In the genomic region with DNA sequence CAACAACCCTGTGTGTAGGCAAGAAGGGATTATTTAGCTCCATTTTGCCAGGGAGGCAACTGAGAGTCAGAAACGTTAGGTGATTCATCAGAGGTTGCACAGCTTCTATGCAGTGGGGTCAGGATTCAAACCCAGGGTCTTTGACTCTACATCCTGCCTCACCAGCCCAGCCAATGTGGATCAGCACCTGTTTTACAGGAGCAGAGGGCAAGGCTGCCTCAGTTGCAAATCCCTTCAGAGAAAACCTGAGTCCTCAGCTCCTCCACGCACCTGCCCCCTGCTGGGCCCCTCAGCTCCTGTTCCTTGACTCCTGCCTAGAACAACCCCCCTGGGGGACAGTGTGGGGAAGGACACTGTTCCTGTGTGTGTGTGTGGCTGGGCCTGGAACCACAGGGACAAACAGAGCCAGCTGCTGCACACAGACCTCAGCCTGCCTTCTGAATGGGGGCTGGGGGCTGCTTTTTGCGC, we compare ENCODE assay signal across 1 cellular context.
TF ChIP-seq lines count a peak whose summit lies in the region.

No MANE protein-coding gene starts in this region.

TF ChIP-seq in K562, 482 proteins besides CTCF, POLR2A, EP300 and RAD21 (continued from another document):
- TF ChIP-seq, protein P1, sequence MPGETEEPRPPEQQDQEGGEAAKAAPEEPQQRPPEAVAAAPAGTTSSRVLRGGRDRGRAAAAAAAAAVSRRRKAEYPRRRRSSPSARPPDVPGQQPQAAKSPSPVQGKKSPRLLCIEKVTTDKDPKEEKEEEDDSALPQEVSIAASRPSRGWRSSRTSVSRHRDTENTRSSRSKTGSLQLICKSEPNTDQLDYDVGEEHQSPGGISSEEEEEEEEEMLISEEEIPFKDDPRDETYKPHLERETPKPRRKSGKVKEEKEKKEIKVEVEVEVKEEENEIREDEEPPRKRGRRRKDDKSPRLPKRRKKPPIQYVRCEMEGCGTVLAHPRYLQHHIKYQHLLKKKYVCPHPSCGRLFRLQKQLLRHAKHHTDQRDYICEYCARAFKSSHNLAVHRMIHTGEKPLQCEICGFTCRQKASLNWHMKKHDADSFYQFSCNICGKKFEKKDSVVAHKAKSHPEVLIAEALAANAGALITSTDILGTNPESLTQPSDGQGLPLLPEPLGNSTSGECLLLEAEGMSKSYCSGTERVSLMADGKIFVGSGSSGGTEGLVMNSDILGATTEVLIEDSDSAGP (CRISPR knock-in tag; IDR thresholded peaks at IDR 0.05): 0 out of 2 replicates have a peak, but pooled peaks have one; percentile 26
- 0 out of 2 replicates have a peak, but pooled peaks have one; percentile 28 for TF ChIP-seq XRCC5 (IDR thresholded peaks at IDR 0.05; ENCODE audit: low read depth, low read length)
- no peak for TF ChIP-seq ZNF695 (CRISPR knock-in tag; IDR thresholded peaks at IDR 0.05)
- 0 out of 2 replicates have a peak, but pooled peaks have one; percentile 29 for TF ChIP-seq CXXC5 (CRISPR knock-in tag; IDR thresholded peaks at IDR 0.05)
- TF ChIP-seq, protein P2, sequence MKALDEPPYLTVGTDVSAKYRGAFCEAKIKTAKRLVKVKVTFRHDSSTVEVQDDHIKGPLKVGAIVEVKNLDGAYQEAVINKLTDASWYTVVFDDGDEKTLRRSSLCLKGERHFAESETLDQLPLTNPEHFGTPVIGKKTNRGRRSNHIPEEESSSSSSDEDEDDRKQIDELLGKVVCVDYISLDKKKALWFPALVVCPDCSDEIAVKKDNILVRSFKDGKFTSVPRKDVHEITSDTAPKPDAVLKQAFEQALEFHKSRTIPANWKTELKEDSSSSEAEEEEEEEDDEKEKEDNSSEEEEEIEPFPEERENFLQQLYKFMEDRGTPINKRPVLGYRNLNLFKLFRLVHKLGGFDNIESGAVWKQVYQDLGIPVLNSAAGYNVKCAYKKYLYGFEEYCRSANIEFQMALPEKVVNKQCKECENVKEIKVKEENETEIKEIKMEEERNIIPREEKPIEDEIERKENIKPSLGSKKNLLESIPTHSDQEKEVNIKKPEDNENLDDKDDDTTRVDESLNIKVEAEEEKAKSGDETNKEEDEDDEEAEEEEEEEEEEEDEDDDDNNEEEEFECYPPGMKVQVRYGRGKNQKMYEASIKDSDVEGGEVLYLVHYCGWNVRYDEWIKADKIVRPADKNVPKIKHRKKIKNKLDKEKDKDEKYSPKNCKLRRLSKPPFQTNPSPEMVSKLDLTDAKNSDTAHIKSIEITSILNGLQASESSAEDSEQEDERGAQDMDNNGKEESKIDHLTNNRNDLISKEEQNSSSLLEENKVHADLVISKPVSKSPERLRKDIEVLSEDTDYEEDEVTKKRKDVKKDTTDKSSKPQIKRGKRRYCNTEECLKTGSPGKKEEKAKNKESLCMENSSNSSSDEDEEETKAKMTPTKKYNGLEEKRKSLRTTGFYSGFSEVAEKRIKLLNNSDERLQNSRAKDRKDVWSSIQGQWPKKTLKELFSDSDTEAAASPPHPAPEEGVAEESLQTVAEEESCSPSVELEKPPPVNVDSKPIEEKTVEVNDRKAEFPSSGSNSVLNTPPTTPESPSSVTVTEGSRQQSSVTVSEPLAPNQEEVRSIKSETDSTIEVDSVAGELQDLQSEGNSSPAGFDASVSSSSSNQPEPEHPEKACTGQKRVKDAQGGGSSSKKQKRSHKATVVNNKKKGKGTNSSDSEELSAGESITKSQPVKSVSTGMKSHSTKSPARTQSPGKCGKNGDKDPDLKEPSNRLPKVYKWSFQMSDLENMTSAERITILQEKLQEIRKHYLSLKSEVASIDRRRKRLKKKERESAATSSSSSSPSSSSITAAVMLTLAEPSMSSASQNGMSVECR (CRISPR knock-in tag; IDR thresholded peaks at IDR 0.05): peak; percentile 53; the same call in 1 of the 2 replicates
- TF ChIP-seq SMC3 (conservative IDR thresholded peaks at IDR 0.05; ENCODE audit: insufficient read depth, low read depth, low read length): peak; percentile 46; the same call in 1 of the 2 replicates
- TF ChIP-seq, protein P3, sequence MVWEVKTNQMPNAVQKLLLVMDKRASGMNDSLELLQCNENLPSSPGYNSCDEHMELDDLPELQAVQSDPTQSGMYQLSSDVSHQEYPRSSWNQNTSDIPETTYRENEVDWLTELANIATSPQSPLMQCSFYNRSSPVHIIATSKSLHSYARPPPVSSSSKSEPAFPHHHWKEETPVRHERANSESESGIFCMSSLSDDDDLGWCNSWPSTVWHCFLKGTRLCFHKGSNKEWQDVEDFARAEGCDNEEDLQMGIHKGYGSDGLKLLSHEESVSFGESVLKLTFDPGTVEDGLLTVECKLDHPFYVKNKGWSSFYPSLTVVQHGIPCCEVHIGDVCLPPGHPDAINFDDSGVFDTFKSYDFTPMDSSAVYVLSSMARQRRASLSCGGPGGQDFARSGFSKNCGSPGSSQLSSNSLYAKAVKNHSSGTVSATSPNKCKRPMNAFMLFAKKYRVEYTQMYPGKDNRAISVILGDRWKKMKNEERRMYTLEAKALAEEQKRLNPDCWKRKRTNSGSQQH (CRISPR knock-in tag; IDR thresholded peaks at IDR 0.05): no peak
- no peak for TF ChIP-seq FIP1L1 (IDR thresholded peaks at IDR 0.05; ENCODE audit: low read depth, low read length, poor library complexity, severe bottlenecking)
- TF ChIP-seq, protein P4, sequence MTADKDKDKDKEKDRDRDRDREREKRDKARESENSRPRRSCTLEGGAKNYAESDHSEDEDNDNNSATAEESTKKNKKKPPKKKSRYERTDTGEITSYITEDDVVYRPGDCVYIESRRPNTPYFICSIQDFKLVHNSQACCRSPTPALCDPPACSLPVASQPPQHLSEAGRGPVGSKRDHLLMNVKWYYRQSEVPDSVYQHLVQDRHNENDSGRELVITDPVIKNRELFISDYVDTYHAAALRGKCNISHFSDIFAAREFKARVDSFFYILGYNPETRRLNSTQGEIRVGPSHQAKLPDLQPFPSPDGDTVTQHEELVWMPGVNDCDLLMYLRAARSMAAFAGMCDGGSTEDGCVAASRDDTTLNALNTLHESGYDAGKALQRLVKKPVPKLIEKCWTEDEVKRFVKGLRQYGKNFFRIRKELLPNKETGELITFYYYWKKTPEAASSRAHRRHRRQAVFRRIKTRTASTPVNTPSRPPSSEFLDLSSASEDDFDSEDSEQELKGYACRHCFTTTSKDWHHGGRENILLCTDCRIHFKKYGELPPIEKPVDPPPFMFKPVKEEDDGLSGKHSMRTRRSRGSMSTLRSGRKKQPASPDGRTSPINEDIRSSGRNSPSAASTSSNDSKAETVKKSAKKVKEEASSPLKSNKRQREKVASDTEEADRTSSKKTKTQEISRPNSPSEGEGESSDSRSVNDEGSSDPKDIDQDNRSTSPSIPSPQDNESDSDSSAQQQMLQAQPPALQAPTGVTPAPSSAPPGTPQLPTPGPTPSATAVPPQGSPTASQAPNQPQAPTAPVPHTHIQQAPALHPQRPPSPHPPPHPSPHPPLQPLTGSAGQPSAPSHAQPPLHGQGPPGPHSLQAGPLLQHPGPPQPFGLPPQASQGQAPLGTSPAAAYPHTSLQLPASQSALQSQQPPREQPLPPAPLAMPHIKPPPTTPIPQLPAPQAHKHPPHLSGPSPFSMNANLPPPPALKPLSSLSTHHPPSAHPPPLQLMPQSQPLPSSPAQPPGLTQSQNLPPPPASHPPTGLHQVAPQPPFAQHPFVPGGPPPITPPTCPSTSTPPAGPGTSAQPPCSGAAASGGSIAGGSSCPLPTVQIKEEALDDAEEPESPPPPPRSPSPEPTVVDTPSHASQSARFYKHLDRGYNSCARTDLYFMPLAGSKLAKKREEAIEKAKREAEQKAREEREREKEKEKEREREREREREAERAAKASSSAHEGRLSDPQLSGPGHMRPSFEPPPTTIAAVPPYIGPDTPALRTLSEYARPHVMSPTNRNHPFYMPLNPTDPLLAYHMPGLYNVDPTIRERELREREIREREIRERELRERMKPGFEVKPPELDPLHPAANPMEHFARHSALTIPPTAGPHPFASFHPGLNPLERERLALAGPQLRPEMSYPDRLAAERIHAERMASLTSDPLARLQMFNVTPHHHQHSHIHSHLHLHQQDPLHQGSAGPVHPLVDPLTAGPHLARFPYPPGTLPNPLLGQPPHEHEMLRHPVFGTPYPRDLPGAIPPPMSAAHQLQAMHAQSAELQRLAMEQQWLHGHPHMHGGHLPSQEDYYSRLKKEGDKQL (CRISPR knock-in tag; IDR thresholded peaks at IDR 0.05; ENCODE audit: borderline replicate concordance): 0 out of 2 replicates have a peak, but pooled peaks have one; percentile 47
- 0 out of 2 replicates have a peak, but pooled peaks have one; percentile 4 for TF ChIP-seq TCF3 (CRISPR knock-in tag; IDR thresholded peaks at IDR 0.05)
- TF ChIP-seq CBX1 (IDR thresholded peaks at IDR 0.05; ENCODE audit: low read depth): 0 out of 2 replicates have a peak, but pooled peaks have one; percentile 53
- TF ChIP-seq GATAD2B (IDR thresholded peaks at IDR 0.05; ENCODE audit: borderline replicate concordance): no peak
- 0 out of 2 replicates have a peak, but pooled peaks have one; percentile 31 for TF ChIP-seq SP1 (CRISPR knock-in tag; IDR thresholded peaks at IDR 0.05)
- TF ChIP-seq, protein P5, sequence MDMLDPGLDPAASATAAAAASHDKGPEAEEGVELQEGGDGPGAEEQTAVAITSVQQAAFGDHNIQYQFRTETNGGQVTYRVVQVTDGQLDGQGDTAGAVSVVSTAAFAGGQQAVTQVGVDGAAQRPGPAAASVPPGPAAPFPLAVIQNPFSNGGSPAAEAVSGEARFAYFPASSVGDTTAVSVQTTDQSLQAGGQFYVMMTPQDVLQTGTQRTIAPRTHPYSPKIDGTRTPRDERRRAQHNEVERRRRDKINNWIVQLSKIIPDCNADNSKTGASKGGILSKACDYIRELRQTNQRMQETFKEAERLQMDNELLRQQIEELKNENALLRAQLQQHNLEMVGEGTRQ (CRISPR knock-in tag; IDR thresholded peaks at IDR 0.05): peak; percentile 3; the same call in 1 of the 2 replicates
- peak; percentile 58 for TF ChIP-seq ZFP36 (IDR thresholded peaks at IDR 0.05; ENCODE audit: low read depth, low read length, partially characterized antibody)
- no peak for TF ChIP-seq KAT8 (IDR thresholded peaks at IDR 0.05; ENCODE audit: low read depth)
- TF ChIP-seq SRF (CRISPR knock-in tag; IDR thresholded peaks at IDR 0.05): peak in 1 of 2 experiments; percentile 9; a peak in 1 of 4 replicates
- TF ChIP-seq POLR3A (IDR thresholded peaks at IDR 0.05; ENCODE audit: borderline replicate concordance, extremely low read depth, insufficient read depth, insufficient read length): no peak
- peak; percentile 56; the same call in 1 of the 2 replicates for TF ChIP-seq KAT7 (CRISPR knock-in tag; IDR thresholded peaks at IDR 0.05; ENCODE audit: borderline replicate concordance)
- TF ChIP-seq ZNF699 (CRISPR knock-in tag; IDR thresholded peaks at IDR 0.05; ENCODE audit: insufficient replicate concordance): no peak
- TF ChIP-seq TEAD4 (IDR thresholded peaks at IDR 0.05; ENCODE audit: low read length): no peak
- peak; percentile 82; the same call in 1 of the 2 replicates for TF ChIP-seq TEAD4 (CRISPR knock-in tag; IDR thresholded peaks at IDR 0.05; ENCODE audit: borderline replicate concordance)
TF ChIP-seq in K562: peak in this region for 19.
